Comparison of ENCODE assay signal across 14 cellular contexts in genomic region chr10:46447449-46447848, GRCh38. TPM values are rescaled to one million over a fixed set of nuclear protein-coding genes. Genes with fewer than 3 reads are reported as not detected.
"Had no signal": no experiment of that assay in that cellular context is flagged by ENCODE, and none has a peak within 500 bp of the region (broad histone marks: within the 10 kb centered on the region; RNA-seq: fewer than 3 reads in every experiment).

No MANE protein-coding gene starts in this region.

RNA-seq across cellular contexts. Expression of gene NPY4R, which starts 18.3 kb away (rescaled TPM):
- total RNA-seq: heart left ventricle; left ventricle myocardium inferior; mesothelial cell of epicardium; mononuclear cell; myocyte; naive thymus-derived CD4-positive, alpha-beta T cell; natural killer cell treated with Interleukin-12 subunit alpha and Interleukin-12 subunit beta and Interleukin-15 and Interleukin-18, amount 100 ng/mL, for 72 hours; skeletal muscle tissue; smooth muscle cell; thyroid gland; ureter; uterus had no signal
- polyA plus RNA-seq: heart left ventricle; naive thymus-derived CD4-positive, alpha-beta T cell; neural cell; ovary; smooth muscle cell had no signal
